Comparison of ENCODE assay signal across 10 cellular contexts in genomic region chr10:132444877-132445351, GRCh38. TPM values are rescaled to one million over a fixed set of nuclear protein-coding genes. Genes with fewer than 3 reads are reported as not detected.
DNase-seq lines count a peak whose midpoint lies in the region; ATAC-seq and TF ChIP-seq lines count a peak whose summit lies in the region.
"Had no signal": no experiment of that assay in that cellular context is flagged by ENCODE, and none has a peak within 500 bp of the region (broad histone marks: within the 10 kb centered on the region; RNA-seq: fewer than 3 reads in every experiment).

No MANE protein-coding gene starts in this region.

- no peak for TF ChIP-seq CTCF in WTC11 (IDR thresholded peaks at IDR 0.05)
- no peak for TF ChIP-seq CTCF in nephron progenitor cell (IDR thresholded peaks at IDR 0.05)

- CTCF ChIA-PET in WTC11 (lab: Charles Lee), result interaction anchor here (0.7 to 1.9 kb wide), 6 partner anchors 26 to 84 kb away, joined by 3 to 8 read pairs (median 5); no protein-coding TSS in a partner anchor

- in situ Hi-C loops in KBM-7 (cut with MboI; ENCODE audit: low pct_unique_long_range_greater_than_20kb, low sequenced_read_pairs), result no loop called here

- DNase-seq in NCI-H2171 treated with DMSO at 0.1 percent for 48 hours (lab: John Stamatoyannopoulos, UW) (peak; percentile 2), NCI-H2171 (lab: John Stamatoyannopoulos, UW) (no peak), KBM-7 (peak; percentile 63), WTC11 (ENCODE audit: low spot score) (no peak), nephron progenitor cell (no peak), glomerular visceral epithelial cell (ENCODE audit: extremely low spot score) (no peak), cerebellum (ENCODE audit: low spot score) (no peak)
- DNase-seq: NCI-H446 treated with DMSO at 0.1 percent for 48 hours had no signal

- ATAC-seq in WTC11 (peak; percentile 4; the same call in 1 of the 2 replicates), GM19023 (IDR thresholded peaks at IDR 0.05; ENCODE audit: unreplicated experiment) (no peak)
- ATAC-seq: pancreas had no signal

- H3K36me3 Mint-ChIP-seq in WTC11 (no peaks in the 10 kb centered on the region), nephron progenitor cell (ENCODE audit: low read depth) (no peaks in the 10 kb centered on the region)

- peaks cover 21% of the 10 kb centered on the region for H3K4me1 Mint-ChIP-seq in WTC11
- H3K4me1 Mint-ChIP-seq in nephron progenitor cell, result peaks cover 39% of the 10 kb centered on the region

- H3K27ac Mint-ChIP-seq in WTC11 (no peak overlapping the region), nephron progenitor cell (peak overlapping the region; percentile 43)

- H3K4me3 Mint-ChIP-seq in WTC11 (no peak overlapping the region), nephron progenitor cell (no peak overlapping the region)

- H3K27me3 Mint-ChIP-seq in WTC11 (ENCODE audit: low read depth) (no peaks in the 10 kb centered on the region), nephron progenitor cell (ENCODE audit: low read depth, poor library complexity) (peaks cover 4% of the 10 kb centered on the region)

- H3K9me3 Mint-ChIP-seq in WTC11, result peaks cover 5% of the 10 kb centered on the region; the same call in 1 of the 2 replicates
- H3K9me3 Mint-ChIP-seq in nephron progenitor cell, result no peaks in the 10 kb centered on the region

- POLR2A ChIA-PET in WTC11 (lab: Charles Lee), result interaction anchor here (1.2 to 1.5 kb wide), 2 partner anchors 26 to 35 kb away, joined by 4 to 5 read pairs; no protein-coding TSS in a partner anchor

TF ChIP-seq in WTC11, 78 proteins besides CTCF, POLR2A, EP300 and RAD21 (continues in another document):
- TF ChIP-seq, protein P1, sequence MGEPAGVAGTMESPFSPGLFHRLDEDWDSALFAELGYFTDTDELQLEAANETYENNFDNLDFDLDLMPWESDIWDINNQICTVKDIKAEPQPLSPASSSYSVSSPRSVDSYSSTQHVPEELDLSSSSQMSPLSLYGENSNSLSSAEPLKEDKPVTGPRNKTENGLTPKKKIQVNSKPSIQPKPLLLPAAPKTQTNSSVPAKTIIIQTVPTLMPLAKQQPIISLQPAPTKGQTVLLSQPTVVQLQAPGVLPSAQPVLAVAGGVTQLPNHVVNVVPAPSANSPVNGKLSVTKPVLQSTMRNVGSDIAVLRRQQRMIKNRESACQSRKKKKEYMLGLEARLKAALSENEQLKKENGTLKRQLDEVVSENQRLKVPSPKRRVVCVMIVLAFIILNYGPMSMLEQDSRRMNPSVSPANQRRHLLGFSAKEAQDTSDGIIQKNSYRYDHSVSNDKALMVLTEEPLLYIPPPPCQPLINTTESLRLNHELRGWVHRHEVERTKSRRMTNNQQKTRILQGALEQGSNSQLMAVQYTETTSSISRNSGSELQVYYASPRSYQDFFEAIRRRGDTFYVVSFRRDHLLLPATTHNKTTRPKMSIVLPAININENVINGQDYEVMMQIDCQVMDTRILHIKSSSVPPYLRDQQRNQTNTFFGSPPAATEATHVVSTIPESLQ (CRISPR knock-in tag; IDR thresholded peaks at IDR 0.05), result no peak
- 0 out of 2 replicates have a peak, but pooled peaks have one; percentile 19 for TF ChIP-seq SP1 (CRISPR knock-in tag; conservative IDR thresholded peaks at IDR 0.05)
- TF ChIP-seq ETV6 (CRISPR knock-in tag; IDR thresholded peaks at IDR 0.05), result no peak
- TF ChIP-seq JUN (CRISPR knock-in tag; IDR thresholded peaks at IDR 0.05), result no peak
- no peak for TF ChIP-seq E2F5 (CRISPR knock-in tag; IDR thresholded peaks at IDR 0.05)
- TF ChIP-seq NR1H2 (CRISPR knock-in tag; IDR thresholded peaks at IDR 0.05), result no peak
- TF ChIP-seq, protein P2, sequence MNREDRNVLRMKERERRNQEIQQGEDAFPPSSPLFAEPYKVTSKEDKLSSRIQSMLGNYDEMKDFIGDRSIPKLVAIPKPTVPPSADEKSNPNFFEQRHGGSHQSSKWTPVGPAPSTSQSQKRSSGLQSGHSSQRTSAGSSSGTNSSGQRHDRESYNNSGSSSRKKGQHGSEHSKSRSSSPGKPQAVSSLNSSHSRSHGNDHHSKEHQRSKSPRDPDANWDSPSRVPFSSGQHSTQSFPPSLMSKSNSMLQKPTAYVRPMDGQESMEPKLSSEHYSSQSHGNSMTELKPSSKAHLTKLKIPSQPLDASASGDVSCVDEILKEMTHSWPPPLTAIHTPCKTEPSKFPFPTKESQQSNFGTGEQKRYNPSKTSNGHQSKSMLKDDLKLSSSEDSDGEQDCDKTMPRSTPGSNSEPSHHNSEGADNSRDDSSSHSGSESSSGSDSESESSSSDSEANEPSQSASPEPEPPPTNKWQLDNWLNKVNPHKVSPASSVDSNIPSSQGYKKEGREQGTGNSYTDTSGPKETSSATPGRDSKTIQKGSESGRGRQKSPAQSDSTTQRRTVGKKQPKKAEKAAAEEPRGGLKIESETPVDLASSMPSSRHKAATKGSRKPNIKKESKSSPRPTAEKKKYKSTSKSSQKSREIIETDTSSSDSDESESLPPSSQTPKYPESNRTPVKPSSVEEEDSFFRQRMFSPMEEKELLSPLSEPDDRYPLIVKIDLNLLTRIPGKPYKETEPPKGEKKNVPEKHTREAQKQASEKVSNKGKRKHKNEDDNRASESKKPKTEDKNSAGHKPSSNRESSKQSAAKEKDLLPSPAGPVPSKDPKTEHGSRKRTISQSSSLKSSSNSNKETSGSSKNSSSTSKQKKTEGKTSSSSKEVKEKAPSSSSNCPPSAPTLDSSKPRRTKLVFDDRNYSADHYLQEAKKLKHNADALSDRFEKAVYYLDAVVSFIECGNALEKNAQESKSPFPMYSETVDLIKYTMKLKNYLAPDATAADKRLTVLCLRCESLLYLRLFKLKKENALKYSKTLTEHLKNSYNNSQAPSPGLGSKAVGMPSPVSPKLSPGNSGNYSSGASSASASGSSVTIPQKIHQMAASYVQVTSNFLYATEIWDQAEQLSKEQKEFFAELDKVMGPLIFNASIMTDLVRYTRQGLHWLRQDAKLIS (CRISPR knock-in tag; IDR thresholded peaks at IDR 0.05; ENCODE audit: borderline replicate concordance), result no peak
- TF ChIP-seq FOXK1 (CRISPR knock-in tag; IDR thresholded peaks at IDR 0.05), result no peak
- TF ChIP-seq SMAD3 (CRISPR knock-in tag; IDR thresholded peaks at IDR 0.05; ENCODE audit: borderline replicate concordance), result no peak
- no peak for TF ChIP-seq KAT7 (CRISPR knock-in tag; IDR thresholded peaks at IDR 0.05; ENCODE audit: borderline replicate concordance)
- no peak for TF ChIP-seq ZNF263 (CRISPR knock-in tag; IDR thresholded peaks at IDR 0.05; ENCODE audit: low read depth)
- peak; percentile 93 for TF ChIP-seq ZNF423 (CRISPR knock-in tag; IDR thresholded peaks at IDR 0.05)
- TF ChIP-seq IRF1 (CRISPR knock-in tag; IDR thresholded peaks at IDR 0.05), result no peak
- TF ChIP-seq MYBL2 (CRISPR knock-in tag; IDR thresholded peaks at IDR 0.05), result no peak
- no peak for TF ChIP-seq ARID4B (CRISPR knock-in tag; IDR thresholded peaks at IDR 0.05; ENCODE audit: borderline replicate concordance)
- TF ChIP-seq ZNF121 (CRISPR knock-in tag; IDR thresholded peaks at IDR 0.05), result no peak

RNA-seq across cellular contexts. Expression of gene PWWP2B, which starts 47.9 kb away (rescaled TPM):
- total RNA-seq in WTC11 (2021) (12.2 to 14.1 TPM (median 13.6 TPM) in 3 replicates), cerebellum (4.7 TPM)

Comparison
In these comparisons a context has a peak if more than half of its experiments do, and no peak if none do; other contexts are left out.
1. DNase-seq: peak in NCI-H2171 treated with DMSO at 0.1 percent for 48 hours (single experiment) and KBM-7 (single experiment); none in NCI-H2171 (single experiment), WTC11 (single experiment), nephron progenitor cell (single experiment), glomerular visceral epithelial cell (single experiment) and cerebellum (single experiment).